In genomic region chr2:113769555-113769954, GRCh38 we compare ENCODE assay signal across 28 cellular contexts.
"Had no signal": no experiment of that assay in that cellular context is flagged by ENCODE, and none has a peak within 500 bp of the region (broad histone marks: within the 10 kb centered on the region; RNA-seq: fewer than 3 reads in every experiment).

No MANE protein-coding gene starts in this region.

- H3K4me3 ChIP-seq: neural progenitor cell, ovary, psoas muscle, skin epidermis, smooth muscle cell, spleen, suprapubic skin, testis, tibial artery, transverse colon, upper lobe of right lung, uterus had no signal

- H3K4me1 ChIP-seq: neural progenitor cell, parathyroid adenoma, spleen, suprapubic skin, testis, tibial artery, transverse colon, upper lobe of right lung, uterus had no signal

- H3K27me3 ChIP-seq: neural progenitor cell, ovary, spleen, suprapubic skin, testis, tibial artery, transverse colon, upper lobe of right lung, uterus had no signal

- ATAC-seq: natural killer cell; psoas muscle; right cardiac atrium; sciatic nerve; stimulated activated memory B cell treated with anti-CD40 and anti-IgM and Interleukin-4, amounts not matched to agents 10 μg/mL and 1 μg/mL and 100 μg/mL, for 72 hours; stimulated activated naive CD8-positive, alpha-beta T cell treated with anti-CD3 and anti-CD28 coated beads, Interleukin-15, amount 100 ng/mL, for 72 hours; stimulated activated naive CD8-positive, alpha-beta T cell treated with anti-CD3 and anti-CD28 coated beads, Interleukin-15, Interleukin-2, amounts not matched to agents 100 U/mL and 50 U/mL, for 24 hours; upper lobe of right lung had no signal

- H3K27ac ChIP-seq: neural progenitor cell, ovary, parathyroid adenoma, psoas muscle, skin epidermis, spleen, suprapubic skin, testis, tibial artery, transverse colon, upper lobe of right lung, uterus had no signal

- H3K79me2 ChIP-seq: parathyroid adenoma had no signal

- H3K4me2 ChIP-seq: neural progenitor cell, smooth muscle cell had no signal

- H3K9me3 ChIP-seq: ovary, psoas muscle, suprapubic skin, testis, tibial artery, transverse colon, upper lobe of right lung, uterus had no signal

- DNase-seq: natural killer cell; occipital lobe; ovary; posterior cingulate gyrus; psoas muscle; right cardiac atrium; spleen; stimulated activated CD4-positive, alpha-beta T cell treated with anti-CD3 and anti-CD28 coated beads, Interleukin-12 subunit alpha, Interleukin-12 subunit beta, amount 100 ng/mL, for 4 hours; stimulated activated CD4-positive, alpha-beta T cell treated with anti-CD3 and anti-CD28 coated beads, Interleukin-1b, Interleukin-23, amount 100 ng/mL, for 48 hours; stimulated activated CD4-positive, alpha-beta T cell treated with anti-CD3 and anti-CD28 coated beads, Interleukin-4, amount 100 ng/mL, for 1 hour; stimulated activated CD4-positive, alpha-beta T cell treated with anti-CD3 and anti-CD28 coated beads, Interleukin-4, amount 100 ng/mL, for 4 hours; stimulated activated CD8-positive, alpha-beta memory T cell treated with anti-CD3 and anti-CD28 coated beads, Interleukin-4, amount 100 ng/mL, for 48 hours; stimulated activated naive CD4-positive, alpha-beta T cell; stimulated activated naive CD8-positive, alpha-beta T cell treated with anti-CD3 and anti-CD28 coated beads, Interleukin-15, amount 100 ng/mL, for 72 hours; stimulated activated naive CD8-positive, alpha-beta T cell treated with anti-CD3 and anti-CD28 coated beads, Interleukin-15, Interleukin-2, amounts not matched to agents 100 U/mL and 50 U/mL, for 24 hours; substantia nigra; testis; tibial artery; transverse colon; upper lobe of right lung; uterus had no signal

- H3K36me3 ChIP-seq: neural progenitor cell, ovary, spleen, suprapubic skin, tibial artery, transverse colon, upper lobe of right lung, uterus had no signal

- H3K9ac ChIP-seq: neural progenitor cell, parathyroid adenoma had no signal

- H2AFZ ChIP-seq: neural progenitor cell, parathyroid adenoma had no signal
